Comparison of ENCODE assay signal across 1 cellular context in the genomic region with DNA sequence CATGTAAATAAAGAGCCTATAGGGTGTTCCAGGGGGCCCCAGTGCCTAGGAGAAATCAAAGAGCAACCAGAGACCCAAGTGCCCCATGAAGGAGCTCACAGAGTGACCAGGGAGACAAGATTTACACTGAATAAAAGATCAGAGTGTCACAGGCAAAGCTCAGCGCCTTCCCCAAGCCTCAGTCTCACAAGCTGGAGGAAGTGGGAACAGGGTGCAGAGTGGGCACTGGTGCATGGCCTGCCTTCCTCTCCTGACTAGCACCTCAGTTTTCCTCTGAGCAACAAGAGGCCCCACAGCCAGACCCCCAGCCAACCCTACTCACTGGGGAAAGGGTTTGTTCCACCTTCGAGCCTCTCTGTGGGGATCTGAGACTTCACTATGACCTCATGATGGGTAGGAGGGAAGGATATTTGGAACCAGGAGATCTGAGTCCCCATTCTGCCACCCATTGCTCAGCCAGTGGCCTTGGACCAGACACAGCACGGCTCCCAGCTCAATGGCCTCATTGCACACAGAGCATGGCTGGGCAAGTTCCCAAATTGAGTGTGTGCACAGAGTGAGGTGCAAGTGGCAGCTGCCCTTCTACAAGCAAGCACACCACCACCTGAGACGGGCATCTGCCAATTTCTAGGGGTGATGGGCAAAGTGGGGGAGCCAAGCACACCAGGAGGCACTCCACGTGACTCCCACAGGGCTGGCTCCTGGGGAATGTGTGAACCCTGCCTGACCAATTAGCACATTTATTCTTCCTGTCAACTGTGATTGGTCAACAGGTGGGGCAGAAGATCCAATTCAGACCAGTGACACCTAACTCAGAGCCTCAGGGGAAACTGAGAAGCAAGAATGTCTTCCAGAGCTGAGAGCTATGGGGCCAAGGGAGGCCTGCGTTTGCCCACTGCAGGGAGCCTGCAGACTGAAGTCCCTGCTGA.
A peak's percentile ranks its signal among the peaks of the same experiment; 100 is the strongest.
TF ChIP-seq lines count a peak whose summit lies in the region.

No MANE protein-coding gene starts in this region.

TF ChIP-seq in K562, 482 proteins besides CTCF, POLR2A, EP300 and RAD21 (continued from another document and continues in another):
- TF ChIP-seq, protein P1, sequence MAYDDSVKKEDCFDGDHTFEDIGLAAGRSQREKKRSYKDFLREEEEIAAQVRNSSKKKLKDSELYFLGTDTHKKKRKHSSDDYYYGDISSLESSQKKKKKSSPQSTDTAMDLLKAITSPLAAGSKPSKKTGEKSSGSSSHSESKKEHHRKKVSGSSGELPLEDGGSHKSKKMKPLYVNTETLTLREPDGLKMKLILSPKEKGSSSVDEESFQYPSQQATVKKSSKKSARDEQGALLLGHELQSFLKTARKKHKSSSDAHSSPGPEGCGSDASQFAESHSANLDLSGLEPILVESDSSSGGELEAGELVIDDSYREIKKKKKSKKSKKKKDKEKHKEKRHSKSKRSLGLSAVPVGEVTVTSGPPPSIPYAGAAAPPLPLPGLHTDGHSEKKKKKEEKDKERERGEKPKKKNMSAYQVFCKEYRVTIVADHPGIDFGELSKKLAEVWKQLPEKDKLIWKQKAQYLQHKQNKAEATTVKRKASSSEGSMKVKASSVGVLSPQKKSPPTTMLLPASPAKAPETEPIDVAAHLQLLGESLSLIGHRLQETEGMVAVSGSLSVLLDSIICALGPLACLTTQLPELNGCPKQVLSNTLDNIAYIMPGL (CRISPR knock-in tag; IDR thresholded peaks at IDR 0.05), result no peak
- TF ChIP-seq, protein P2, sequence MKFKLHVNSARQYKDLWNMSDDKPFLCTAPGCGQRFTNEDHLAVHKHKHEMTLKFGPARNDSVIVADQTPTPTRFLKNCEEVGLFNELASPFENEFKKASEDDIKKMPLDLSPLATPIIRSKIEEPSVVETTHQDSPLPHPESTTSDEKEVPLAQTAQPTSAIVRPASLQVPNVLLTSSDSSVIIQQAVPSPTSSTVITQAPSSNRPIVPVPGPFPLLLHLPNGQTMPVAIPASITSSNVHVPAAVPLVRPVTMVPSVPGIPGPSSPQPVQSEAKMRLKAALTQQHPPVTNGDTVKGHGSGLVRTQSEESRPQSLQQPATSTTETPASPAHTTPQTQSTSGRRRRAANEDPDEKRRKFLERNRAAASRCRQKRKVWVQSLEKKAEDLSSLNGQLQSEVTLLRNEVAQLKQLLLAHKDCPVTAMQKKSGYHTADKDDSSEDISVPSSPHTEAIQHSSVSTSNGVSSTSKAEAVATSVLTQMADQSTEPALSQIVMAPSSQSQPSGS (CRISPR knock-in tag; IDR thresholded peaks at IDR 0.05), result no peak
- TF ChIP-seq, protein P3, sequence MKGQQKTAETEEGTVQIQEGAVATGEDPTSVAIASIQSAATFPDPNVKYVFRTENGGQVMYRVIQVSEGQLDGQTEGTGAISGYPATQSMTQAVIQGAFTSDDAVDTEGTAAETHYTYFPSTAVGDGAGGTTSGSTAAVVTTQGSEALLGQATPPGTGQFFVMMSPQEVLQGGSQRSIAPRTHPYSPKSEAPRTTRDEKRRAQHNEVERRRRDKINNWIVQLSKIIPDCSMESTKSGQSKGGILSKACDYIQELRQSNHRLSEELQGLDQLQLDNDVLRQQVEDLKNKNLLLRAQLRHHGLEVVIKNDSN (CRISPR knock-in tag; IDR thresholded peaks at IDR 0.05), result no peak; the same call in none of the 2 replicates
- TF ChIP-seq SMC3 (conservative IDR thresholded peaks at IDR 0.05; ENCODE audit: insufficient read depth, low read depth, low read length) (0 out of 2 replicates have a peak, but pooled peaks have one; percentile 1), GABPB2 (CRISPR knock-in tag; conservative IDR thresholded peaks at IDR 0.05) (no peak), MCM2 (IDR thresholded peaks at IDR 0.05; ENCODE audit: low read depth) (no peak), BHLHE40 (IDR thresholded peaks at IDR 0.05; ENCODE audit: low read length) (no peak), ZNF224 (CRISPR knock-in tag; IDR thresholded peaks at IDR 0.05) (no peak), SMAD1 (IDR thresholded peaks at IDR 0.05; ENCODE audit: low read depth, low read length, partially characterized antibody) (no peak), PTRF (tag; IDR thresholded peaks at IDR 0.05) (no peak), ZNF311 (CRISPR knock-in tag; IDR thresholded peaks at IDR 0.05) (no peak), ZBTB1 (CRISPR knock-in tag; IDR thresholded peaks at IDR 0.05; ENCODE audit: borderline replicate concordance, low read depth) (peak; percentile 14; the same call in 1 of the 2 replicates), KLF10 (CRISPR knock-in tag; IDR thresholded peaks at IDR 0.05) (no peak), RAD51 (IDR thresholded peaks at IDR 0.05; ENCODE audit: borderline replicate concordance, low read depth) (peak; percentile 23; the same call in 1 of the 2 replicates), C11orf30 (IDR thresholded peaks at IDR 0.05; ENCODE audit: low read depth) (no peak), NR2F6 (CRISPR knock-in tag; IDR thresholded peaks at IDR 0.05) (no peak), WHSC1 (IDR thresholded peaks at IDR 0.05; ENCODE audit: low read length) (peak; percentile 61), RBM39 (optimal IDR thresholded peaks at IDR 0.05; ENCODE audit: low read depth, low read length) (no peak), RBM17 (IDR thresholded peaks at IDR 0.05; ENCODE audit: borderline replicate concordance, low read depth, low read length) (no peak), DACH1 (IDR thresholded peaks at IDR 0.05; ENCODE audit: partially characterized antibody) (no peak), ZNF584 (CRISPR knock-in tag; IDR thresholded peaks at IDR 0.05; ENCODE audit: low read depth) (no peak), MED1 (CRISPR knock-in tag; IDR thresholded peaks at IDR 0.05; ENCODE audit: borderline replicate concordance) (no peak), ZNF274 (IDR thresholded peaks at IDR 0.05; ENCODE audit: borderline replicate concordance, low read depth, low read length) (no peak), LARP7 (IDR thresholded peaks at IDR 0.05) (no peak), KAT7 (CRISPR knock-in tag; IDR thresholded peaks at IDR 0.05; ENCODE audit: borderline replicate concordance) (no peak), ZNF324 (CRISPR knock-in tag; IDR thresholded peaks at IDR 0.05) (no peak), GABPB1 (CRISPR knock-in tag; IDR thresholded peaks at IDR 0.05) (0 out of 2 replicates have a peak, but pooled peaks have one; percentile 11), MBD2 (IDR thresholded peaks at IDR 0.05; ENCODE audit: borderline replicate concordance, low read depth) (no peak), ZNF384 (IDR thresholded peaks at IDR 0.05; ENCODE audit: low read depth, low read length) (no peak), SMARCA5 (IDR thresholded peaks at IDR 0.05) (no peak), NR4A1 (CRISPR knock-in tag; IDR thresholded peaks at IDR 0.05) (no peak), NR4A1 (tag; IDR thresholded peaks at IDR 0.05) (no peak), ZNF551 (CRISPR knock-in tag; IDR thresholded peaks at IDR 0.05) (no peak), MXI1 (IDR thresholded peaks at IDR 0.05; ENCODE audit: low read depth, low read length) (no peak), MEIS2 (IDR thresholded peaks at IDR 0.05; ENCODE audit: partially characterized antibody) (no peak), KAT8 (IDR thresholded peaks at IDR 0.05; ENCODE audit: low read depth) (no peak), KDM2B (CRISPR knock-in tag; IDR thresholded peaks at IDR 0.05) (no peak), TAF9B (IDR thresholded peaks at IDR 0.05; ENCODE audit: partially characterized antibody) (no peak), SAP30 (IDR thresholded peaks at IDR 0.05; ENCODE audit: borderline replicate concordance, insufficient read depth, low read depth, low read length, poor library complexity, severe bottlenecking) (no peak), ETV5 (CRISPR knock-in tag; IDR thresholded peaks at IDR 0.05; ENCODE audit: low read depth) (0 out of 2 replicates have a peak, but pooled peaks have one; percentile 41)
- TF ChIP-seq, protein P4, sequence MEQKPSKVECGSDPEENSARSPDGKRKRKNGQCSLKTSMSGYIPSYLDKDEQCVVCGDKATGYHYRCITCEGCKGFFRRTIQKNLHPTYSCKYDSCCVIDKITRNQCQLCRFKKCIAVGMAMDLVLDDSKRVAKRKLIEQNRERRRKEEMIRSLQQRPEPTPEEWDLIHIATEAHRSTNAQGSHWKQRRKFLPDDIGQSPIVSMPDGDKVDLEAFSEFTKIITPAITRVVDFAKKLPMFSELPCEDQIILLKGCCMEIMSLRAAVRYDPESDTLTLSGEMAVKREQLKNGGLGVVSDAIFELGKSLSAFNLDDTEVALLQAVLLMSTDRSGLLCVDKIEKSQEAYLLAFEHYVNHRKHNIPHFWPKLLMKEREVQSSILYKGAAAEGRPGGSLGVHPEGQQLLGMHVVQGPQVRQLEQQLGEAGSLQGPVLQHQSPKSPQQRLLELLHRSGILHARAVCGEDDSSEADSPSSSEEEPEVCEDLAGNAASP (IDR thresholded peaks at IDR 0.05), result no peak
- TF ChIP-seq, protein P5, sequence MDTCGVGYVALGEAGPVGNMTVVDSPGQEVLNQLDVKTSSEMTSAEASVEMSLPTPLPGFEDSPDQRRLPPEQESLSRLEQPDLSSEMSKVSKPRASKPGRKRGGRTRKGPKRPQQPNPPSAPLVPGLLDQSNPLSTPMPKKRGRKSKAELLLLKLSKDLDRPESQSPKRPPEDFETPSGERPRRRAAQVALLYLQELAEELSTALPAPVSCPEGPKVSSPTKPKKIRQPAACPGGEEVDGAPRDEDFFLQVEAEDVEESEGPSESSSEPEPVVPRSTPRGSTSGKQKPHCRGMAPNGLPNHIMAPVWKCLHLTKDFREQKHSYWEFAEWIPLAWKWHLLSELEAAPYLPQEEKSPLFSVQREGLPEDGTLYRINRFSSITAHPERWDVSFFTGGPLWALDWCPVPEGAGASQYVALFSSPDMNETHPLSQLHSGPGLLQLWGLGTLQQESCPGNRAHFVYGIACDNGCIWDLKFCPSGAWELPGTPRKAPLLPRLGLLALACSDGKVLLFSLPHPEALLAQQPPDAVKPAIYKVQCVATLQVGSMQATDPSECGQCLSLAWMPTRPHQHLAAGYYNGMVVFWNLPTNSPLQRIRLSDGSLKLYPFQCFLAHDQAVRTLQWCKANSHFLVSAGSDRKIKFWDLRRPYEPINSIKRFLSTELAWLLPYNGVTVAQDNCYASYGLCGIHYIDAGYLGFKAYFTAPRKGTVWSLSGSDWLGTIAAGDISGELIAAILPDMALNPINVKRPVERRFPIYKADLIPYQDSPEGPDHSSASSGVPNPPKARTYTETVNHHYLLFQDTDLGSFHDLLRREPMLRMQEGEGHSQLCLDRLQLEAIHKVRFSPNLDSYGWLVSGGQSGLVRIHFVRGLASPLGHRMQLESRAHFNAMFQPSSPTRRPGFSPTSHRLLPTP (IDR thresholded peaks at IDR 0.05; ENCODE audit: borderline replicate concordance, extremely low read depth, insufficient read length), result no peak
- TF ChIP-seq, protein P6, sequence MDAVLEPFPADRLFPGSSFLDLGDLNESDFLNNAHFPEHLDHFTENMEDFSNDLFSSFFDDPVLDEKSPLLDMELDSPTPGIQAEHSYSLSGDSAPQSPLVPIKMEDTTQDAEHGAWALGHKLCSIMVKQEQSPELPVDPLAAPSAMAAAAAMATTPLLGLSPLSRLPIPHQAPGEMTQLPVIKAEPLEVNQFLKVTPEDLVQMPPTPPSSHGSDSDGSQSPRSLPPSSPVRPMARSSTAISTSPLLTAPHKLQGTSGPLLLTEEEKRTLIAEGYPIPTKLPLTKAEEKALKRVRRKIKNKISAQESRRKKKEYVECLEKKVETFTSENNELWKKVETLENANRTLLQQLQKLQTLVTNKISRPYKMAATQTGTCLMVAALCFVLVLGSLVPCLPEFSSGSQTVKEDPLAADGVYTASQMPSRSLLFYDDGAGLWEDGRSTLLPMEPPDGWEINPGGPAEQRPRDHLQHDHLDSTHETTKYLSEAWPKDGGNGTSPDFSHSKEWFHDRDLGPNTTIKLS (IDR thresholded peaks at IDR 0.05; ENCODE audit: borderline replicate concordance, low read depth), result no peak
- TF ChIP-seq, protein P7, sequence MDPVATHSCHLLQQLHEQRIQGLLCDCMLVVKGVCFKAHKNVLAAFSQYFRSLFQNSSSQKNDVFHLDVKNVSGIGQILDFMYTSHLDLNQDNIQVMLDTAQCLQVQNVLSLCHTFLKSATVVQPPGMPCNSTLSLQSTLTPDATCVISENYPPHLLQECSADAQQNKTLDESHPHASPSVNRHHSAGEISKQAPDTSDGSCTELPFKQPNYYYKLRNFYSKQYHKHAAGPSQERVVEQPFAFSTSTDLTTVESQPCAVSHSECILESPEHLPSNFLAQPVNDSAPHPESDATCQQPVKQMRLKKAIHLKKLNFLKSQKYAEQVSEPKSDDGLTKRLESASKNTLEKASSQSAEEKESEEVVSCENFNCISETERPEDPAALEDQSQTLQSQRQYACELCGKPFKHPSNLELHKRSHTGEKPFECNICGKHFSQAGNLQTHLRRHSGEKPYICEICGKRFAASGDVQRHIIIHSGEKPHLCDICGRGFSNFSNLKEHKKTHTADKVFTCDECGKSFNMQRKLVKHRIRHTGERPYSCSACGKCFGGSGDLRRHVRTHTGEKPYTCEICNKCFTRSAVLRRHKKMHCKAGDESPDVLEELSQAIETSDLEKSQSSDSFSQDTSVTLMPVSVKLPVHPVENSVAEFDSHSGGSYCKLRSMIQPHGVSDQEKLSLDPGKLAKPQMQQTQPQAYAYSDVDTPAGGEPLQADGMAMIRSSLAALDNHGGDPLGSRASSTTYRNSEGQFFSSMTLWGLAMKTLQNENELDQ (CRISPR knock-in tag; IDR thresholded peaks at IDR 0.05; ENCODE audit: borderline replicate concordance), result no peak
- TF ChIP-seq, protein P8, sequence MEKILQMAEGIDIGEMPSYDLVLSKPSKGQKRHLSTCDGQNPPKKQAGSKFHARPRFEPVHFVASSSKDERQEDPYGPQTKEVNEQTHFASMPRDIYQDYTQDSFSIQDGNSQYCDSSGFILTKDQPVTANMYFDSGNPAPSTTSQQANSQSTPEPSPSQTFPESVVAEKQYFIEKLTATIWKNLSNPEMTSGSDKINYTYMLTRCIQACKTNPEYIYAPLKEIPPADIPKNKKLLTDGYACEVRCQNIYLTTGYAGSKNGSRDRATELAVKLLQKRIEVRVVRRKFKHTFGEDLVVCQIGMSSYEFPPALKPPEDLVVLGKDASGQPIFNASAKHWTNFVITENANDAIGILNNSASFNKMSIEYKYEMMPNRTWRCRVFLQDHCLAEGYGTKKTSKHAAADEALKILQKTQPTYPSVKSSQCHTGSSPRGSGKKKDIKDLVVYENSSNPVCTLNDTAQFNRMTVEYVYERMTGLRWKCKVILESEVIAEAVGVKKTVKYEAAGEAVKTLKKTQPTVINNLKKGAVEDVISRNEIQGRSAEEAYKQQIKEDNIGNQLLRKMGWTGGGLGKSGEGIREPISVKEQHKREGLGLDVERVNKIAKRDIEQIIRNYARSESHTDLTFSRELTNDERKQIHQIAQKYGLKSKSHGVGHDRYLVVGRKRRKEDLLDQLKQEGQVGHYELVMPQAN (IDR thresholded peaks at IDR 0.05; ENCODE audit: borderline replicate concordance), result no peak
- TF ChIP-seq, protein P9, sequence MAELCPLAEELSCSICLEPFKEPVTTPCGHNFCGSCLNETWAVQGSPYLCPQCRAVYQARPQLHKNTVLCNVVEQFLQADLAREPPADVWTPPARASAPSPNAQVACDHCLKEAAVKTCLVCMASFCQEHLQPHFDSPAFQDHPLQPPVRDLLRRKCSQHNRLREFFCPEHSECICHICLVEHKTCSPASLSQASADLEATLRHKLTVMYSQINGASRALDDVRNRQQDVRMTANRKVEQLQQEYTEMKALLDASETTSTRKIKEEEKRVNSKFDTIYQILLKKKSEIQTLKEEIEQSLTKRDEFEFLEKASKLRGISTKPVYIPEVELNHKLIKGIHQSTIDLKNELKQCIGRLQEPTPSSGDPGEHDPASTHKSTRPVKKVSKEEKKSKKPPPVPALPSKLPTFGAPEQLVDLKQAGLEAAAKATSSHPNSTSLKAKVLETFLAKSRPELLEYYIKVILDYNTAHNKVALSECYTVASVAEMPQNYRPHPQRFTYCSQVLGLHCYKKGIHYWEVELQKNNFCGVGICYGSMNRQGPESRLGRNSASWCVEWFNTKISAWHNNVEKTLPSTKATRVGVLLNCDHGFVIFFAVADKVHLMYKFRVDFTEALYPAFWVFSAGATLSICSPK (IDR thresholded peaks at IDR 0.05; ENCODE audit: borderline replicate concordance), result no peak
